Comparison of ENCODE assay signal across 8 cellular contexts in the genomic region with DNA sequence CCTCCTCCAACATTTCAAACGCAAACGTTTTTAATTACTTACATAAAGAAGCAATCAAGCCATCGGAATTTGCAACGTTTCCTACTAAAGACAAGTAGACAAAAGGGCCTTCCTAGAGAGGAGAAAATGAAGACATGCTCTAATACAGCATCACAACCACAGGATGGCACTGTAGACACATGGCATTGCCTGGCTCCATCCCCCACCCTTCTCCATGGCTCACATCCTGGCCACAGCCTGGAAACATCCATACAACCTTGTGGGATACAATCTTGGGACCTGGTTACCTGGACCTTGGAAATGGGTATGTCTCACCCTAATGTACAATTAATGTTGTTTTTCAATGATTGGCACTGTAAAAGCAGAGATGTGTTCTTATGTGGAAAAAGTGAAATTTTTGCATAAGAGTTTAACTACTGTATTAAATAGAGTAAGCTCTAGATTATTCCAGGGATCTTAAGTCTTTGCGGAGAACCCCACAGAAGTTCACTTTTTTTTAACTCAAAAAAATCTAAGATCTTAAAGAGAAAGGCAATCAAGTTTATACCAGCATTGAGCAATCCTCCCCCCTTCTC. TPM values are rescaled to one million over a fixed set of nuclear protein-coding genes. Genes with fewer than 3 reads are reported as not detected.
DNase-seq lines count a peak whose midpoint lies in the region; ATAC-seq and TF ChIP-seq lines count a peak whose summit lies in the region.

No MANE protein-coding gene starts in this region.

- no peaks in the 10 kb centered on the region for H3K27me3 ChIP-seq in Caco-2 (replicated peaks; ENCODE audit: control insufficient read depth, insufficient read depth, low read length)
- H3K27me3 ChIP-seq in ovary, result no peaks in the 10 kb centered on the region

- no peak for TF ChIP-seq EP300 in ovary (IDR thresholded peaks at IDR 0.05)

- ATAC-seq in GM21529 (IDR thresholded peaks at IDR 0.05; ENCODE audit: unreplicated experiment), result peak; percentile 64
- no peak for ATAC-seq in GM18519 (IDR thresholded peaks at IDR 0.05; ENCODE audit: low FRiP score, unreplicated experiment)

- no peaks in the 10 kb centered on the region for H3K9me3 Mint-ChIP-seq in Caco-2 (ENCODE audit: unreplicated experiment)

- peaks cover 5% of the 10 kb centered on the region for H3K36me3 ChIP-seq in Caco-2 (ENCODE audit: control insufficient read depth, insufficient read depth, low read length)
- H3K36me3 ChIP-seq in ovary, result no peaks in the 10 kb centered on the region

- no TSS peak for BruUV-seq in Caco-2 (replicated peaks; lab: Mats Ljungman, UMichigan)

- DNase-seq in Caco-2, result peak; percentile 54 to 72
- peak; percentile 46 for DNase-seq in NCI-H2029 (lab: John Stamatoyannopoulos, UW)
- peak; percentile 16 for DNase-seq in activated CD4-positive, alpha-beta T cell treated with anti-CD3 and anti-CD28 coated beads, Interleukin-2, amount 50 U/mL, for 1 hour
- DNase-seq in foreskin melanocyte, result peak; percentile 59
- DNase-seq in ovary, result peak; percentile 31 to 61 (median 56)
- no peak for DNase-seq in stimulated activated naive CD4-positive, alpha-beta T cell treated with Interleukin-2 at 50 U/mL for 16 hours (lab: John Stamatoyannopoulos, UW)

- H3K36me3 Mint-ChIP-seq in Caco-2 (ENCODE audit: insufficient read depth, unreplicated experiment), result peaks cover 38% of the 10 kb centered on the region

- TF ChIP-seq POLR2A in ovary (IDR thresholded peaks at IDR 0.05), result no peak

- intact Hi-C loops in Caco-2 (cut with micrococcal nuclease; ENCODE audit: unreplicated experiment) (loop anchor here (1.0 to 5.0 kb wide), 4 partner anchors 121 to 307 kb away; partner anchors contain the start of gene SPRYD7), ovary (cut with DNase I) (loop anchor here in 3 of 4 donors (5.0 to 10.0 kb wide), 2 partner anchors 175 to 177 kb away; no protein-coding TSS in a partner anchor)

- no peak overlapping the region for H3K4me3 ChIP-seq in Caco-2 (ENCODE audit: low read depth, low read length)
- no peak overlapping the region for H3K4me3 ChIP-seq in ovary

- no peak overlapping the region for H3K27ac ChIP-seq in ovary

- CTCF ChIA-PET in Caco-2 (lab: Charles Lee), result no interaction called here

- H3K4me1 ChIP-seq in Caco-2, result no peaks in the 10 kb centered on the region
- H3K4me1 ChIP-seq in ovary (ENCODE audit: insufficient read depth), result no peaks in the 10 kb centered on the region

- no peak overlapping the region for H3K4me3 Mint-ChIP-seq in Caco-2 (ENCODE audit: unreplicated experiment)

- no peaks in the 10 kb centered on the region for H3K9me3 ChIP-seq in Caco-2
- no peaks in the 10 kb centered on the region for H3K9me3 ChIP-seq in ovary

- no peaks in the 10 kb centered on the region for H3K27me3 Mint-ChIP-seq in Caco-2 (ENCODE audit: insufficient read depth, unreplicated experiment)

- POLR2A ChIA-PET in Caco-2 (lab: Charles Lee), result no interaction called here

- TF ChIP-seq CTCF in Caco-2 (IDR thresholded peaks at IDR 0.05; ENCODE audit: insufficient read depth in 1 of 2, low read depth in 1 of 2, low read length in 1 of 2, severe bottlenecking in 1 of 2, unreplicated experiment in 1 of 2) (peak; percentile 63 to 75), ovary (IDR thresholded peaks at IDR 0.05) (peak; percentile 43 to 48 (median 44))

- H3K27ac Mint-ChIP-seq in Caco-2 (ENCODE audit: unreplicated experiment), result no peak overlapping the region

- H3K4me1 Mint-ChIP-seq in Caco-2 (ENCODE audit: low read depth, unreplicated experiment), result no peaks in the 10 kb centered on the region

- 40 to 45% (median 42%) methylated on average over 5 of the region's 5 CpGs for WGBS in ovary, 3 donors

RNA-seq across cellular contexts. Expression of gene EBPL, which starts 21.5 kb away (rescaled TPM):
- total RNA-seq in Caco-2 (2022) (105 and 114 TPM in 2 replicates), ovary (100 to 1,000 TPM in 1 of 7 donors, 10 to 100 TPM in 6; 48.7 to 112 (median 60.2) TPM)
- 10 to 100 TPM; 70.0 to 98.6 TPM for polyA plus RNA-seq in ovary

RNA-seq across cellular contexts. Expression of gene ARL11, which starts 41.5 kb away (rescaled TPM):
- total RNA-seq in Caco-2 (2022) (not detected in 2 replicates), ovary (under 1 TPM; 0.15 to 0.80 (median 0.24) TPM)
- under 1 TPM; 0.28 to 0.93 TPM for polyA plus RNA-seq in ovary
